17 cellular contexts compared by ENCODE assay signal in the genomic region with DNA sequence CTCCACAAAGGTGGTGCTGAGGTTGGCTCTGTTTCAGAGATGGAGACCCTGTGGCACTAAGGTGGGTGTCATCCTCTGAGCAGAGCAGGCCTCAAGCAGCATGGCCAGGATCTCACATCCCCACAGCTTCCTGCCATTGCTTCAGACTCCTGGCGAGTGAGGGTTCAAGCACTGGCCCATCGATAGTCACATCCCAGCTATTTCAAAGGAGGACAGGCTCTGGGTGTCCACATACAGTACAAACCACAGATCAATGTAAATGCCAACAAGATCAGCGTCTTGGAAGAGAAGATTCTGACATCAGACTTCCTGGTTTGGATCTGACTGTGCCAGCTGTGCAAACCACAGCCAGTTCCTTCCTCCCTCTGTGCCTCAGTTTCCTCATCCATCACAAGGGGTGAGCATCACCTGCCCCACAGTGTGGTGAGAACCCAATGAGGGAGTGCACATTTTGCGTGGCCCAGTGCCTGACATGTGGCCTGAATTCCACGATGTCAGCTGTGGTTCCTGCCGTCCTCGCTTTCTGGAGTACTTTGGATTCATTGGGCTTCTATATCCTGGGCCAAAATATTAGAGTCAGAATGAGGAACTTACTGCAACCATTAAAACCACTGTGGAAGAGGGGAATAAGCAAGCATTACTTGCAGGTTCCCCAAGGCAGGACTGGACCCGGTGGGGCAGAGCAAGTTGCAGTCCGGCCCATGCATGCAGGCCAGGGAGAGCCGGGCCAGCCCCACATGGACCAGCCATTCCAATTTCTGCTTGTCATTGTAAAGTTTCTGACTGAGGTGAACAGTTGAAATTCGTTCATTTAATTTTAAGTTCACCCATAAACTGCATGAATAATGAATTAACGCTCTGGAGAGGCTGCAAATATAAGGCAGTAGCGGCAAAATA.
"Had no signal": no experiment of that assay in that cellular context is flagged by ENCODE, and none has a peak within 500 bp of the region (broad histone marks: within the 10 kb centered on the region; RNA-seq: fewer than 3 reads in every experiment).

No MANE protein-coding gene starts in this region.

- H3K27ac ChIP-seq: epithelial cell of prostate, ovary, stomach, thoracic aorta had no signal

- H3K4me3 ChIP-seq: body of pancreas, ovary, stomach, thoracic aorta had no signal

- H3K27me3 Mint-ChIP-seq: activated CD4-positive, alpha-beta T cell treated with anti-CD3 and anti-CD28 coated beads, Interleukin-2, amount 10 ng/mL, durations not matched to agents 24 days and 14 days; central memory CD8-positive, alpha-beta T cell had no signal

- H3K27ac Mint-ChIP-seq: activated CD4-positive, alpha-beta T cell treated with anti-CD3 and anti-CD28 coated beads, Interleukin-2, amount 10 ng/mL, durations not matched to agents 24 days and 14 days; activated naive CD4-positive, alpha-beta T cell treated with anti-CD3 and anti-CD28 coated beads, Interleukin-2, amount 50 U/mL, for 72 hours; natural killer cell treated with Interleukin-12 subunit alpha and Interleukin-12 subunit beta and Interleukin-15 and Interleukin-18, amount 100 ng/mL, for 72 hours had no signal

- ATAC-seq: left cardiac atrium had no signal

- DNase-seq: activated CD4-positive, alpha-beta T cell treated with anti-CD3 and anti-CD28 coated beads, Interleukin-2, amount 10 ng/mL, durations not matched to agents 24 days and 14 days; activated CD8-positive, alpha-beta memory T cell treated with anti-CD3 and anti-CD28 coated beads for 24 hours; activated effector memory CD4-positive, alpha-beta T cell treated with Interleukin-2 at 50 U/mL for 16 hours; amniotic stem cell; body of pancreas; effector memory CD4-positive, alpha-beta T cell; left cardiac atrium; ovary; stimulated activated CD4-positive, alpha-beta T cell treated with anti-CD3 and anti-CD28 coated beads, Interleukin-15, amount 100 ng/mL, for 24 hours; stimulated activated CD4-positive, alpha-beta T cell treated with anti-CD3 and anti-CD28 coated beads, Interleukin-4, amount 100 ng/mL, for 24 hours; stomach; SW 1271 had no signal

- H3K36me3 Mint-ChIP-seq: activated naive CD4-positive, alpha-beta T cell treated with anti-CD3 and anti-CD28 coated beads, Interleukin-2, amount 50 U/mL, for 72 hours; natural killer cell treated with Interleukin-12 subunit alpha and Interleukin-12 subunit beta and Interleukin-15 and Interleukin-18, amount 100 ng/mL, for 72 hours had no signal

- H3K27me3 ChIP-seq: body of pancreas, ovary had no signal

- H3K36me3 ChIP-seq: ovary, stomach, thoracic aorta had no signal

- H3K4me1 Mint-ChIP-seq: activated CD4-positive, alpha-beta T cell treated with anti-CD3 and anti-CD28 coated beads, Interleukin-2, amount 10 ng/mL, durations not matched to agents 24 days and 14 days; central memory CD8-positive, alpha-beta T cell had no signal

- H3K9me3 ChIP-seq: body of pancreas, ovary, thoracic aorta had no signal

- H3K4me3 Mint-ChIP-seq: activated CD4-positive, alpha-beta T cell treated with anti-CD3 and anti-CD28 coated beads, Interleukin-2, amount 10 ng/mL, durations not matched to agents 24 days and 14 days; central memory CD8-positive, alpha-beta T cell; natural killer cell treated with Interleukin-12 subunit alpha and Interleukin-12 subunit beta and Interleukin-15 and Interleukin-18, amount 100 ng/mL, for 72 hours had no signal
